Comparison of ENCODE assay signal across 12 cellular contexts in the genomic region with DNA sequence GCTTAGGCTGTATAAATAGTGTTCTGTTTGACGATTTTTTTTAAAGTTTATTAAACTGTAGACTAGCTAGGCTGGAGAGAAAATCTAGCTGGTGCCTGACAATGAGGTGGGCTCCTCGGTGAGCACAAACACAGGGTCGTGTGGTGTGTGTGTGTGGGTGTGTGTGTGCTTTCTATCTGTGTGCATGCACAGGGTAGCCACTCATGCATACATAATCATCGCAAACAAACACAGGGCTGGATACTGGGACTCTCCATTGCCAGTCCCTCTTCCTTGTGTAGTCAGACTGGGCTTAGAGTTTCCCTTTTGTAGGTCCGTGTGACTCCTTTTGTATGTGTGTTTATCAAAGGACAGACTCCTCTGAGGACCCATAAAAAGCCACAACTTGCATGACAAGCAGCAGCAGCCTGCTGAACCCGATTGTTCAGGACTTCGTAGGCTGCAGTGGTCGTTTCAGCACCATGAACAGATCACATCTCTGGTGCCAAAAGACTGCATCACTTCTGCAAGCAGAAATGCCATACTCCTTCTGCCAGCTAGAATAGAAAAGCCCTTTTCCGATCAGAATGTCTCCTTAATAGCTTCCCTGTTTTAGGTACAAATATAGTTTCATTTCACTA. TPM values are rescaled to one million over a fixed set of nuclear protein-coding genes. Genes with fewer than 3 reads are reported as not detected.
DNase-seq lines count a peak whose midpoint lies in the region; ATAC-seq lines count a peak whose summit lies in the region.
"Had no signal": no experiment of that assay in that cellular context is flagged by ENCODE, and none has a peak within 500 bp of the region (broad histone marks: within the 10 kb centered on the region; RNA-seq: fewer than 3 reads in every experiment).

No MANE protein-coding gene starts in this region.

- in situ Hi-C loops in T47D (cut with HindIII; ENCODE audit: low pct_unique_long_range_greater_than_20kb, low sequenced_read_pairs): no loop called here

- ATAC-seq in HG03571 (IDR thresholded peaks at IDR 0.05; ENCODE audit: unreplicated experiment): no peak
- no peak for ATAC-seq in Right ventricle myocardium superior (ENCODE audit: poor library complexity)
- ATAC-seq: activated CD4-positive, alpha-beta T cell treated with anti-CD3 and anti-CD28 coated beads for 36 hours had no signal

- DNase-seq in DMS153 (lab: John Stamatoyannopoulos, UW): peak; percentile 76
- peak; percentile 84 for DNase-seq in NCI-H2029 (lab: John Stamatoyannopoulos, UW)
- DNase-seq in T47D (ENCODE audit: low read depth in 1 of 2, low spot score in 1 of 2): peak; percentile 79 to 88
- DNase-seq in left kidney (ENCODE audit: low read depth, low spot score): peak; percentile 85
- DNase-seq in NCI-H2227 treated with DMSO at 0.1 percent for 48 hours (lab: John Stamatoyannopoulos, UW): no peak
- DNase-seq in Right ventricle myocardium superior: no peak
- DNase-seq in NOMO-1 treated with dmso at 0.1 percent for 144 hours (lab: John Stamatoyannopoulos, UW; ENCODE audit: unreplicated experiment): no peak
- DNase-seq: activated CD4-positive, alpha-beta T cell treated with anti-CD3 and anti-CD28 coated beads for 36 hours; central memory CD4-positive, alpha-beta T cell; DMS 273 treated with DMSO at 0.1 percent for 48 hours had no signal

- intact Hi-C loops in Right ventricle myocardium superior (cut with DNase I): no loop called here

RNA-seq across cellular contexts. Expression of a gene that starts 0.9 kb away (rescaled TPM):
- total RNA-seq in Right ventricle myocardium superior: not detected
- total RNA-seq: activated CD4-positive, alpha-beta T cell treated with anti-CD3 and anti-CD28 coated beads for 36 hours; liver had no signal

Comparison
In these comparisons a context has a peak if more than half of its experiments do, and no peak if none do; other contexts are left out.
1. DNase-seq: peak in DMS153 (single experiment), NCI-H2029 (single experiment), T47D (2 of 2) and left kidney (single experiment); none in NCI-H2227 treated with DMSO at 0.1 percent for 48 hours (single experiment), Right ventricle myocardium superior (single experiment) and NOMO-1 treated with dmso at 0.1 percent for 144 hours (single experiment).